8 cellular contexts compared by ENCODE assay signal in the genomic region with DNA sequence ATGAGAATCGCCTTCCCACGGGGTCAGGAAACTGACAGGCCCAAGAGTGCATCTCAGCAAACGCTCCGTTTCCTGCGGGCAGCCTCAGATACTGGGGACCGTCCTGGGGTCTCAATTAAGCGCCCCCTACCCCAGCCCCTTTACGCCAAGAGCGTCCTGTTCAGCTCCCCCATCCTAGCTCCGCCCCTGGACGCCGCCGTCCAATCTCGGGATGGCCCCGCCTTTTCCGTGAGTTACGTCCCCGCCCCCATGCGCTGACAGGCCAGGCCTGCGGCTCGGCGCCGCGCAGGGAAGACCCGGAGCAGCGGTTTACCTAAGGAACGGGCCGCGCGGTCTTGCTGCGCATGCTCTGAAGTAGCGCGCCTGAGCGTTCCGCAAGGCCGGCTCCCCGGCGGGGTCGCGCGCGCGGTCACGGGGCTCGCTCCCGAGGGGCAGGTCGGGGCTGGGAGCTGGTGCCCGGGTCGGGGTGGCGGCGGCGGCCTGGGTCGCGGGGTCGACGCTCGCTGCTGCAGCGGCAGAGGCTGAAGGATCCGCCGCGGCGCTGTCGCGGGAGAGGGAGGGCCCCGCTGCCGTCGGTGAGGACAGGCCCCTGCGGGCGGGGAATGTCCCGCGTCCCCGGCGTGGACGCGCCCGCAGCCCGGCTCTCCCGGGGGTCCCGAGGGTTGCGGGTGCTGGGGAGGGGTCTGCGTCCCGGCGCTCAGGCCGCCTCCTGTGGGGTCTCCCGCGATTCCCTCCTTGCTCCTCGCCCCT. TPM values are rescaled to one million over a fixed set of nuclear protein-coding genes. Genes with fewer than 3 reads are reported as not detected.
DNase-seq lines count a peak whose midpoint lies in the region; ATAC-seq and TF ChIP-seq lines count a peak whose summit lies in the region.

A gene with protein sequence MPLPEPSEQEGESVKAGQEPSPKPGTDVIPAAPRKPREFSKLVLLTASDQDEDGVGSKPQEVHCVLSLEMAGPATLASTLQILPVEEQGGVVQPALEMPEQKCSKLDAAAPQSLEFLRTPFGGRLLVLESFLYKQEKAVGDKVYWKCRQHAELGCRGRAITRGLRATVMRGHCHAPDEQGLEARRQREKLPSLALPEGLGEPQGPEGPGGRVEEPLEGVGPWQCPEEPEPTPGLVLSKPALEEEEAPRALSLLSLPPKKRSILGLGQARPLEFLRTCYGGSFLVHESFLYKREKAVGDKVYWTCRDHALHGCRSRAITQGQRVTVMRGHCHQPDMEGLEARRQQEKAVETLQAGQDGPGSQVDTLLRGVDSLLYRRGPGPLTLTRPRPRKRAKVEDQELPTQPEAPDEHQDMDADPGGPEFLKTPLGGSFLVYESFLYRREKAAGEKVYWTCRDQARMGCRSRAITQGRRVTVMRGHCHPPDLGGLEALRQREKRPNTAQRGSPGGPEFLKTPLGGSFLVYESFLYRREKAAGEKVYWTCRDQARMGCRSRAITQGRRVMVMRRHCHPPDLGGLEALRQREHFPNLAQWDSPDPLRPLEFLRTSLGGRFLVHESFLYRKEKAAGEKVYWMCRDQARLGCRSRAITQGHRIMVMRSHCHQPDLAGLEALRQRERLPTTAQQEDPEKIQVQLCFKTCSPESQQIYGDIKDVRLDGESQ (plus strand): TSS at position 352 of the 750 bp plus-strand sequence. CDS start 17,755 bp downstream, outside the sequence.

- peak; percentile 64 for TF ChIP-seq POLR2A in GM19193 (IDR thresholded peaks at IDR 0.05; ENCODE audit: extremely low read depth, insufficient read depth, insufficient read length)

- DNase-seq in AML-193 (lab: John Stamatoyannopoulos, UW) (peak; percentile 92), NCI-H460 (ENCODE audit: extremely low read depth, low read depth) (peak; percentile 97), cerebellar cortex (ENCODE audit: low spot score) (peak; percentile 98), islet precursor cell (peak; percentile 98)
- DNase-seq in activated CD4-positive, CD25-positive, alpha-beta regulatory T cell treated with anti-CD3 and anti-CD28 coated beads, Interleukin-2, amount 50 U/mL, for 72 hours: peak; percentile 99
- peak; percentile 99 for DNase-seq in stimulated activated CD4-positive, alpha-beta T cell treated with anti-CD3 and anti-CD28 coated beads, Interleukin-12 subunit alpha, Interleukin-12 subunit beta, amount 100 ng/mL, for 4 hours

- ATAC-seq in HG03432 (IDR thresholded peaks at IDR 0.05; ENCODE audit: unreplicated experiment): peak; percentile 90

RNA-seq across cellular contexts. Expression of the gene that starts here (rescaled TPM):
- total RNA-seq in NCI-H460 (2014; rRNA removed; shearing (Covaris generic)): 26.6 and 29.4 TPM in 2 replicates
- 113 and 132 TPM in 2 replicates for polyA plus RNA-seq in NCI-H460 (2014; cell fraction: nucleus; rRNA removed)

Comparison
In these comparisons a context has a peak if more than half of its experiments do, and no peak if none do; other contexts are left out.
1. Peak in every context shown above with its lines: DNase-seq and ATAC-seq.